8 cellular contexts compared by ENCODE assay signal in genomic region chr10:29689001-29689400, GRCh38. TPM values are rescaled to one million over a fixed set of nuclear protein-coding genes. Genes with fewer than 3 reads are reported as not detected.
A peak's percentile ranks its signal among the peaks of the same experiment; 100 is the strongest.
DNase-seq lines count a peak whose midpoint lies in the region; ATAC-seq and TF ChIP-seq lines count a peak whose summit lies in the region.

No MANE protein-coding gene starts in this region.

- no peak overlapping the region for H4K8ac ChIP-seq in mesendoderm (ENCODE audit: low read depth, low read length)

- H3K4me1 ChIP-seq in ACC112 (ENCODE audit: control insufficient read depth, insufficient read depth, low read length, unreplicated experiment) (peaks cover 51% of the 10 kb centered on the region), HCT116 (ENCODE audit: control insufficient read depth in 1 of 2, insufficient read depth in 2 of 2, low read length in 2 of 2) (peaks cover 35 to 40% of the 10 kb centered on the region in 2 experiments), mesendoderm (ENCODE audit: control insufficient read depth, low read depth, low read length) (peaks cover 13% of the 10 kb centered on the region)

- DNase-seq in HCT116 (ENCODE audit: low read depth, low spot score) (peak; percentile 33), immature natural killer cell (peak in 1 of 3 donors; percentile 25), D341Med (ENCODE audit: low spot score) (no peak), mesendoderm (no peak)
- peak; percentile 7 to 16 for DNase-seq in activated CD4-positive, alpha-beta T cell treated with anti-CD3 and anti-CD28 coated beads, Interleukin-2, amount 50 U/mL, for 48 hours

- RAD21 ChIA-PET in HCT116 (lab: Charles Lee; ENCODE audit: low non-redundant PET in 1 of 2, low total read pairs in 2 of 2, uncharacterized antibody in 2 of 2, unreplicated experiment in 2 of 2): no interaction called here

- POLR2A ChIA-PET in HCT116 (lab: Charles Lee): no interaction called here

- WGBS in mesendoderm (ENCODE audit: extremely low coverage, insufficient coverage, low lambda C conversion rate): no CpG with 5 or more reads among the region's 7 CpGs

- no TSS peak for BruUV-seq in HCT116 (replicated peaks; lab: Mats Ljungman, UMichigan)

- ATAC-seq in HCT116 (peak; percentile 68), HG03342 (IDR thresholded peaks at IDR 0.05; ENCODE audit: unreplicated experiment) (no peak), HG02852 (IDR thresholded peaks at IDR 0.05; ENCODE audit: unreplicated experiment) (no peak)

- TF ChIP-seq POLR2A in HCT116 (IDR thresholded peaks at IDR 0.05; ENCODE audit: borderline replicate concordance, extremely low read depth, insufficient read depth, insufficient read length): no peak

- peak overlapping the region; percentile 74 for H3K27ac ChIP-seq in ACC112 (ENCODE audit: low read depth, low read length)
- peak overlapping the region; percentile 27 for H3K27ac ChIP-seq in HCT116 (ENCODE audit: low read depth, low read length)
- no peak overlapping the region for H3K27ac ChIP-seq in mesendoderm (ENCODE audit: low read depth, low read length)

- no peaks in the 10 kb centered on the region; the same call in 1 of the 2 replicates for H4K20me1 ChIP-seq in HCT116 (ENCODE audit: insufficient read depth)

- H3K18ac ChIP-seq in mesendoderm (ENCODE audit: low read length): no peak overlapping the region

- H2BK120ac ChIP-seq in mesendoderm (ENCODE audit: low read depth, low read length): no peak overlapping the region

- no peaks in the 10 kb centered on the region for H3K9me2 ChIP-seq in HCT116 (ENCODE audit: insufficient read depth)

- H3K27me3 ChIP-seq in ACC112 (ENCODE audit: insufficient read depth, low read length): no peaks in the 10 kb centered on the region
- no peaks in the 10 kb centered on the region for H3K27me3 ChIP-seq in HCT116 (ENCODE audit: insufficient read depth, low read length)
- H3K27me3 ChIP-seq in mesendoderm (ENCODE audit: insufficient read depth, low read length, poor library complexity): no peaks in the 10 kb centered on the region

- peak overlapping the region; percentile 44 to 89 (median 78) for H3K27ac Mint-ChIP-seq in immature natural killer cell

- no peak overlapping the region for H2AFZ ChIP-seq in ACC112 (ENCODE audit: low read length, unreplicated experiment)
- no peak overlapping the region for H2AFZ ChIP-seq in HCT116 (ENCODE audit: low read depth, low read length, poor library complexity, severe bottlenecking)

- H3K4me1 Mint-ChIP-seq in immature natural killer cell: peaks cover 56 to 59% of the 10 kb centered on the region in 2 donors

- no peaks in the 10 kb centered on the region for H3K9me3 ChIP-seq in HCT116 (ENCODE audit: control insufficient read depth in 1 of 2, insufficient read depth in 1 of 2, low read depth in 1 of 2, low read length in 2 of 2)

- H3K4me3 ChIP-seq in ACC112 (ENCODE audit: low read depth, low read length) (peak overlapping the region; percentile 54), HCT116 (replicated peaks in 1 of 2; ENCODE audit: low read depth in 1 of 2, low read length in 2 of 2) (peak overlapping the region in 1 of 2 experiments; percentile 21; a peak in 1 of 4 replicates), mesendoderm (ENCODE audit: low read length) (no peak overlapping the region)

- H3K9ac ChIP-seq in HCT116 (ENCODE audit: low read length): peak overlapping the region; percentile 24
- H3K9ac ChIP-seq in mesendoderm (ENCODE audit: low read length): no peak overlapping the region

- no peak overlapping the region for H3K4ac ChIP-seq in mesendoderm (ENCODE audit: low read depth, low read length)

- H3K36me3 Mint-ChIP-seq in immature natural killer cell: peaks cover 4 to 8% (median 7%) of the 10 kb centered on the region in 3 donors

- no peaks in the 10 kb centered on the region for H3K79me1 ChIP-seq in mesendoderm (ENCODE audit: low read length)

- peaks cover 14% of the 10 kb centered on the region; the same call in 1 of the 2 replicates for H3K36me3 ChIP-seq in ACC112 (ENCODE audit: insufficient read depth, low read length)
- peaks cover 2 to 7% of the 10 kb centered on the region in 2 experiments; a peak in 1 of 4 replicates for H3K36me3 ChIP-seq in HCT116 (ENCODE audit: control insufficient read depth in 1 of 2, insufficient read depth in 2 of 2, low read length in 2 of 2)
- H3K36me3 ChIP-seq in mesendoderm (ENCODE audit: control insufficient read depth, insufficient read depth, low read length): no peaks in the 10 kb centered on the region

- no peak for TF ChIP-seq RAD21 in HCT116 (IDR thresholded peaks at IDR 0.05; ENCODE audit: low read depth)

- H3K9me3 Mint-ChIP-seq in immature natural killer cell: no peaks in the 10 kb centered on the region

- H2BK15ac ChIP-seq in mesendoderm (replicated peaks; ENCODE audit: low read depth): no peak overlapping the region

- no peak overlapping the region for H2AK5ac ChIP-seq in mesendoderm (ENCODE audit: low read length)

- peaks cover 39% of the 10 kb centered on the region for H3K79me2 ChIP-seq in ACC112 (ENCODE audit: control insufficient read depth, insufficient read depth, low read length, unreplicated experiment)
- H3K79me2 ChIP-seq in HCT116 (ENCODE audit: insufficient read depth, low read length): peaks cover 37% of the 10 kb centered on the region
- H3K79me2 ChIP-seq in mesendoderm (ENCODE audit: control insufficient read depth, insufficient read depth, low read length): no peaks in the 10 kb centered on the region

- no peak overlapping the region for H2BK5ac ChIP-seq in mesendoderm (ENCODE audit: low read length)

- H3K23ac ChIP-seq in mesendoderm (ENCODE audit: low read length): no peak overlapping the region

- intact Hi-C loops in HCT116 (cut with micrococcal nuclease): no loop called here

- TF ChIP-seq CTCF in HCT116 (IDR thresholded peaks at IDR 0.05 in 2 of 3, conservative IDR thresholded peaks at IDR 0.05 in 1 of 3; ENCODE audit: borderline replicate concordance in 1 of 3, insufficient read depth in 1 of 3, low read depth in 2 of 3, low read length in 2 of 3): no peak

- H3K56ac ChIP-seq in mesendoderm (ENCODE audit: low read length): no peak overlapping the region

- H3K4me3 Mint-ChIP-seq in immature natural killer cell: peak overlapping the region; percentile 55 to 76 (median 65)

- peaks cover 0 to 1% (median 0%) of the 10 kb centered on the region in 3 donors for H3K27me3 Mint-ChIP-seq in immature natural killer cell (ENCODE audit: low read depth in 3 of 3)

- H4K5ac ChIP-seq in mesendoderm (ENCODE audit: low read length): no peak overlapping the region

- CTCF ChIA-PET in HCT116 (lab: Charles Lee): no interaction called here

- H3K4me2 ChIP-seq in HCT116 (ENCODE audit: low read length): peak overlapping the region; percentile 64
- no peak overlapping the region for H3K4me2 ChIP-seq in mesendoderm (ENCODE audit: low read length)

TF ChIP-seq in HCT116, 20 proteins besides CTCF, POLR2A, EP300 and RAD21 (continues in another document):
- TF ChIP-seq CBX3 (IDR thresholded peaks at IDR 0.05; ENCODE audit: low read depth) (no peak), CEBPB (IDR thresholded peaks at IDR 0.05; ENCODE audit: low read depth) (no peak), SRF (IDR thresholded peaks at IDR 0.05; ENCODE audit: low read depth) (no peak; the same call in 1 of the 2 replicates), POLR2AphosphoS5 (IDR thresholded peaks at IDR 0.05; ENCODE audit: low read depth, low read length) (no peak), FOSL1 (IDR thresholded peaks at IDR 0.05; ENCODE audit: low read depth) (peak; percentile 75), SP1 (IDR thresholded peaks at IDR 0.05; ENCODE audit: low read depth) (peak; percentile 32; the same call in 1 of the 2 replicates), ZBTB33 (IDR thresholded peaks at IDR 0.05; ENCODE audit: extremely low read depth, insufficient replicate concordance, low read length) (no peak), JUND (IDR thresholded peaks at IDR 0.05) (peak; percentile 62), ZNF274 (IDR thresholded peaks at IDR 0.05; ENCODE audit: low read depth, low read length) (no peak)

RNA-seq across cellular contexts. Expression of gene SVIL, which starts 54.2 kb away (rescaled TPM):
- total RNA-seq in HCT116 (2021; ENCODE audit: unreplicated experiment): 27.0 TPM
- 6.3 and 9.3 TPM in 2 replicates for polyA plus RNA-seq in HCT116 (2012)
- polyA plus RNA-seq in immature natural killer cell: 10 to 100 TPM in 1 of 3 donors, 1 to 10 TPM in 1, under 1 TPM in 1; 0.16 to 16.3 (median 2.6) TPM
- 15.3 TPM for polyA plus RNA-seq in mesendoderm (2013, experiment 1 of 2)
- polyA plus RNA-seq in mesendoderm (2013, experiment 2 of 2): 15.0 TPM

Comparison
In these comparisons a context has a peak if more than half of its experiments do, and no peak if none do; other contexts are left out.
1. DNase-seq: peak in HCT116 (single experiment) and activated CD4-positive, alpha-beta T cell treated with anti-CD3 and anti-CD28 coated beads, Interleukin-2, amount 50 U/mL, for 48 hours (2 of 2); none in D341Med (single experiment) and mesendoderm (single experiment).